ENCODE assay signal across 37 cellular contexts in genomic region chr1:34621916-34622315, GRCh38.
"Had no signal": no experiment of that assay in that cellular context is flagged by ENCODE, and none has a peak within 500 bp of the region (broad histone marks: within the 10 kb centered on the region; RNA-seq: fewer than 3 reads in every experiment).

No MANE protein-coding gene starts in this region.

- H3K36me3 ChIP-seq: adrenal gland, ascending aorta, brain microvascular endothelial cell, breast epithelium, cardiac muscle cell had no signal

- FAIRE-seq: astrocyte had no signal

- H3K9me3 Mint-ChIP-seq: activated naive CD4-positive, alpha-beta T cell treated with anti-CD3 and anti-CD28 coated beads, Interleukin-2, amount 10 ng/mL, durations not matched to agents 7 days and 5 days; activated naive CD4-positive, alpha-beta T cell treated with anti-CD3 and anti-CD28 coated beads, Interleukin-2, amount 50 U/mL, for 24 hours; activated naive CD4-positive, alpha-beta T cell treated with anti-CD3 and anti-CD28 coated beads, Interleukin-2, amount 50 U/mL, for 72 hours; activated naive CD8-positive, alpha-beta T cell treated with anti-CD3 and anti-CD28 coated beads for 36 hours; activated naive CD8-positive, alpha-beta T cell treated with anti-CD3 and anti-CD28 coated beads, Interleukin-2, amount 10 ng/mL, durations not matched to agents 7 days and 5 days; activated naive CD8-positive, alpha-beta T cell treated with anti-CD3 and anti-CD28 coated beads, Interleukin-2, amount 50 U/mL, for 24 hours; activated T-cell treated with anti-CD3 and anti-CD28 coated beads, Interleukin-2, amount 50 U/mL, for 24 hours; activated T-cell treated with anti-CD3 and anti-CD28 coated beads, Interleukin-2, amount 50 U/mL, for 4 hours; activated T-cell treated with anti-CD3 and anti-CD28 coated beads, Interleukin-2, amount 50 U/mL, for 72 hours; activated T-helper 1 cell treated with anti-CD3 and anti-CD28 coated beads, Interleukin-12 subunit alpha, Interleukin-12 subunit beta, Interleukin-2, Interleukin-4 antibody, amounts not matched to agents 30 ng/mL and 10 ng/mL and 1 ng/mL, durations not matched to agents 14 hours and 24 hours and 36 hours; activated T-helper 17 cell treated with anti-CD3 and anti-CD28 coated beads, Interleukin-2, amount 50 U/mL, for 72 hours; activated T-helper 2 cell treated with anti-CD3 and anti-CD28 coated beads, Interferon-gamma antibody, Interleukin-2, Interleukin-4, amounts not matched to agents 10 μg/mL and 5 μg/mL and 100 μg/mL, durations not matched to agents 14 hours and 24 hours and 36 hours; brain; central memory CD8-positive, alpha-beta T cell had no signal

- H3K4me3 Mint-ChIP-seq: activated naive CD4-positive, alpha-beta T cell treated with anti-CD3 and anti-CD28 coated beads, Interleukin-2, amount 10 ng/mL, durations not matched to agents 7 days and 5 days; activated naive CD4-positive, alpha-beta T cell treated with anti-CD3 and anti-CD28 coated beads, Interleukin-2, amount 50 U/mL, for 24 hours; activated naive CD8-positive, alpha-beta T cell; activated naive CD8-positive, alpha-beta T cell treated with anti-CD3 and anti-CD28 coated beads for 36 hours; activated naive CD8-positive, alpha-beta T cell treated with anti-CD3 and anti-CD28 coated beads, Interleukin-2, amount 10 ng/mL, durations not matched to agents 7 days and 5 days; activated naive CD8-positive, alpha-beta T cell treated with anti-CD3 and anti-CD28 coated beads, Interleukin-2, amount 50 U/mL, for 24 hours; activated T-cell treated with anti-CD3 and anti-CD28 coated beads, Interleukin-2, amount 50 U/mL, for 24 hours; activated T-cell treated with anti-CD3 and anti-CD28 coated beads, Interleukin-2, amount 50 U/mL, for 4 hours; activated T-cell treated with anti-CD3 and anti-CD28 coated beads, Interleukin-2, amount 50 U/mL, for 72 hours; activated T-helper 1 cell treated with anti-CD3 and anti-CD28 coated beads, Interleukin-12 subunit alpha, Interleukin-12 subunit beta, Interleukin-2, Interleukin-4 antibody, amounts not matched to agents 30 ng/mL and 10 ng/mL and 1 ng/mL, durations not matched to agents 14 hours and 24 hours and 36 hours; activated T-helper 17 cell treated with anti-CD3 and anti-CD28 coated beads, Interleukin-2, amount 50 U/mL, for 72 hours; brain; central memory CD8-positive, alpha-beta T cell had no signal

- H3K4me1 ChIP-seq: adrenal gland, ascending aorta, body of pancreas, breast epithelium had no signal

- H3K4me1 Mint-ChIP-seq: activated naive CD4-positive, alpha-beta T cell treated with anti-CD3 and anti-CD28 coated beads, Interleukin-2, amount 50 U/mL, for 24 hours; activated naive CD8-positive, alpha-beta T cell treated with anti-CD3 and anti-CD28 coated beads for 36 hours; activated naive CD8-positive, alpha-beta T cell treated with anti-CD3 and anti-CD28 coated beads, Interleukin-2, amount 10 ng/mL, durations not matched to agents 7 days and 5 days; activated naive CD8-positive, alpha-beta T cell treated with anti-CD3 and anti-CD28 coated beads, Interleukin-2, amount 50 U/mL, for 24 hours; activated T-helper 17 cell treated with anti-CD3 and anti-CD28 coated beads, Interleukin-2, amount 50 U/mL, for 72 hours; brain; central memory CD8-positive, alpha-beta T cell had no signal

- H3K4me3 ChIP-seq: adrenal gland, ascending aorta, body of pancreas, breast epithelium, cardiac muscle cell had no signal

- H3K9me3 ChIP-seq: adrenal gland, ascending aorta, body of pancreas, breast epithelium had no signal

- ATAC-seq: activated naive CD4-positive, alpha-beta T cell treated with anti-CD3 and anti-CD28 coated beads, Interleukin-2, amount 50 U/mL, for 72 hours; activated naive CD8-positive, alpha-beta T cell treated with anti-CD3 and anti-CD28 coated beads, Interleukin-2, amount 50 U/mL, for 24 hours; activated T-cell treated with anti-CD3 and anti-CD28 coated beads, Interleukin-2, amount 50 U/mL, for 4 hours; activated T-cell treated with anti-CD3 and anti-CD28 coated beads, Interleukin-2, amount 50 U/mL, for 72 hours; activated T-helper 17 cell treated with anti-CD3 and anti-CD28 coated beads, Interleukin-2, amount 50 U/mL, for 72 hours; body of pancreas had no signal

- H3K27me3 ChIP-seq: ascending aorta, body of pancreas, brain microvascular endothelial cell, cardiac muscle cell had no signal

- H3K27ac ChIP-seq: adrenal gland, ascending aorta, body of pancreas, brain microvascular endothelial cell, breast epithelium, cardiac muscle cell had no signal

- H3K36me3 Mint-ChIP-seq: activated naive CD4-positive, alpha-beta T cell treated with anti-CD3 and anti-CD28 coated beads, Interleukin-2, amount 10 ng/mL, durations not matched to agents 7 days and 5 days; activated naive CD4-positive, alpha-beta T cell treated with anti-CD3 and anti-CD28 coated beads, Interleukin-2, amount 50 U/mL, for 24 hours; activated naive CD4-positive, alpha-beta T cell treated with anti-CD3 and anti-CD28 coated beads, Interleukin-2, amount 50 U/mL, for 72 hours; activated naive CD8-positive, alpha-beta T cell; activated naive CD8-positive, alpha-beta T cell treated with anti-CD3 and anti-CD28 coated beads for 36 hours; activated naive CD8-positive, alpha-beta T cell treated with anti-CD3 and anti-CD28 coated beads, Interleukin-2, amount 10 ng/mL, durations not matched to agents 7 days and 5 days; brain had no signal

- DNase-seq: activated effector memory CD4-positive, alpha-beta T cell treated with anti-CD3 and anti-CD28 coated beads, Interleukin-2, amount 50 U/mL, for 16 hours; activated effector memory CD4-positive, alpha-beta T cell treated with Interleukin-2 at 50 U/mL for 16 hours; activated gamma-delta T cell; activated gamma-delta T cell treated with Interleukin-2 at 50 U/mL for 16 hours; activated naive CD4-positive, alpha-beta T cell; activated naive CD4-positive, alpha-beta T cell treated with anti-CD3 and anti-CD28 coated beads, Interleukin-2, amount 10 ng/mL, durations not matched to agents 7 days and 5 days; activated naive CD4-positive, alpha-beta T cell treated with anti-CD3 and anti-CD28 coated beads, Interleukin-2, amount 50 U/mL, for 16 hours; activated naive CD4-positive, alpha-beta T cell treated with Interleukin-2 at 50 U/mL for 16 hours; activated naive CD8-positive, alpha-beta T cell treated with anti-CD3 and anti-CD28 coated beads for 36 hours; activated naive CD8-positive, alpha-beta T cell treated with anti-CD3 and anti-CD28 coated beads, Interleukin-2, amount 10 ng/mL, durations not matched to agents 7 days and 5 days; activated naive CD8-positive, alpha-beta T cell treated with anti-CD3 and anti-CD28 coated beads, Interleukin-2, amount 50 U/mL, for 24 hours; activated T-cell treated with anti-CD3 and anti-CD28 coated beads, Interleukin-2, amount 50 U/mL, for 1 hour; activated T-cell treated with anti-CD3 and anti-CD28 coated beads, Interleukin-2, amount 50 U/mL, for 24 hours; activated T-cell treated with anti-CD3 and anti-CD28 coated beads, Interleukin-2, amount 50 U/mL, for 4 hours; activated T-cell treated with anti-CD3 and anti-CD28 coated beads, Interleukin-2, amount 50 U/mL, for 48 hours; activated T-cell treated with anti-CD3 and anti-CD28 coated beads, Interleukin-2, amount 50 U/mL, for 72 hours; adrenal gland; amniotic stem cell; amygdala; anterior cingulate cortex; aorta; body of pancreas; brain microvascular endothelial cell; central memory CD4-positive, alpha-beta T cell; cerebellar nuclear complex had no signal

- H3K27ac Mint-ChIP-seq: activated naive CD4-positive, alpha-beta T cell treated with anti-CD3 and anti-CD28 coated beads, Interleukin-2, amount 10 ng/mL, durations not matched to agents 7 days and 5 days; activated naive CD4-positive, alpha-beta T cell treated with anti-CD3 and anti-CD28 coated beads, Interleukin-2, amount 50 U/mL, for 24 hours; activated naive CD4-positive, alpha-beta T cell treated with anti-CD3 and anti-CD28 coated beads, Interleukin-2, amount 50 U/mL, for 72 hours; activated naive CD8-positive, alpha-beta T cell; activated naive CD8-positive, alpha-beta T cell treated with anti-CD3 and anti-CD28 coated beads for 36 hours; activated naive CD8-positive, alpha-beta T cell treated with anti-CD3 and anti-CD28 coated beads, Interleukin-2, amount 10 ng/mL, durations not matched to agents 7 days and 5 days; activated naive CD8-positive, alpha-beta T cell treated with anti-CD3 and anti-CD28 coated beads, Interleukin-2, amount 50 U/mL, for 24 hours; activated T-cell treated with anti-CD3 and anti-CD28 coated beads, Interleukin-2, amount 50 U/mL, for 24 hours; activated T-cell treated with anti-CD3 and anti-CD28 coated beads, Interleukin-2, amount 50 U/mL, for 72 hours; activated T-helper 1 cell treated with anti-CD3 and anti-CD28 coated beads, Interleukin-12 subunit alpha, Interleukin-12 subunit beta, Interleukin-2, Interleukin-4 antibody, amounts not matched to agents 30 ng/mL and 10 ng/mL and 1 ng/mL, durations not matched to agents 14 hours and 24 hours and 36 hours; activated T-helper 17 cell treated with anti-CD3 and anti-CD28 coated beads, Interleukin-2, amount 50 U/mL, for 72 hours; activated T-helper 2 cell treated with anti-CD3 and anti-CD28 coated beads, Interferon-gamma antibody, Interleukin-2, Interleukin-4, amounts not matched to agents 10 μg/mL and 5 μg/mL and 100 μg/mL, durations not matched to agents 14 hours and 24 hours and 36 hours; brain had no signal
